Comparison of ENCODE assay signal across 1 cellular context in the genomic region with DNA sequence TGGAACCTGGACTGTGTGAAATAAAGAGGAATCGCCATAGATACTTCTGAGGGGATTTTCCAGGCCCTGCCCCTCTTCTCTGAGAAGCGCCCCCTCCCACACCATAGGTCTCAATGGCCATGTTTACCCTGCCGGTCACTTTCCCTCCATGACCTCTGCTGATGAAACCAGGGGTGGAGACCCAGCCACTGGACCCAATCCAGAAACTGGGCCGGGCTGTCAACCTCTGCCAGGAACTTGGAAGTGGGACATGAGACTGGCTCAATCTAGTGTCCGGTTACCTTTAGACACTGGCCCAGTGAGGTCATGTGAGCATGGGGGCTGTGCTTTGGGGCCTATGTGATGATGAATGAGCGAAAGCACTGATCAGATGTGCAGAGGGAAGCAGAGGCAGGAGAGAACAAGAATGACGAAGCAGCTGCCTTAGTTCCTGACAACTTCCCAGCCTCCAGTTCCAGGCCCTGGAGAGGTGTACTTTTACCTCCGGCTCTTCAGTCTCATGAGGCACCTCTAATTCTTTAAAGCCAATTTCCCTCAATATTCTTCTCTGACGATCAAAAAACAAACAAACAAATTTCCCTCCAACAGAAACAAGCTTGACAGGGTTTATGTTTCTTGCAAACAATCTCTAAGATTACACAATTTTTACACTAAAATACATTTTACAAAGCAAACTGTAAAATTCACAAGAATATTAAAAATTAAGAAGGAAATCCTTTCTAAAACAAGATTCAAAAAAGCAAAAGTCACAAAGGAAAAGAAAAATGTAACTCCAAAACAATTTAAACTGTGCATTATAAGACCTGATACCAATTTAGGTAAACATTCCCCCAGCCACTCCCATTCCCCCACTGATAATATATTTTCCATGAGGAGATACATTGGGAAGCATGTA.
TF ChIP-seq lines count a peak whose summit lies in the region.

No MANE protein-coding gene starts in this region.

TF ChIP-seq in K562, 482 proteins besides CTCF, POLR2A, EP300 and RAD21 (continued from another document and continues in another):
- TF ChIP-seq, protein P1, sequence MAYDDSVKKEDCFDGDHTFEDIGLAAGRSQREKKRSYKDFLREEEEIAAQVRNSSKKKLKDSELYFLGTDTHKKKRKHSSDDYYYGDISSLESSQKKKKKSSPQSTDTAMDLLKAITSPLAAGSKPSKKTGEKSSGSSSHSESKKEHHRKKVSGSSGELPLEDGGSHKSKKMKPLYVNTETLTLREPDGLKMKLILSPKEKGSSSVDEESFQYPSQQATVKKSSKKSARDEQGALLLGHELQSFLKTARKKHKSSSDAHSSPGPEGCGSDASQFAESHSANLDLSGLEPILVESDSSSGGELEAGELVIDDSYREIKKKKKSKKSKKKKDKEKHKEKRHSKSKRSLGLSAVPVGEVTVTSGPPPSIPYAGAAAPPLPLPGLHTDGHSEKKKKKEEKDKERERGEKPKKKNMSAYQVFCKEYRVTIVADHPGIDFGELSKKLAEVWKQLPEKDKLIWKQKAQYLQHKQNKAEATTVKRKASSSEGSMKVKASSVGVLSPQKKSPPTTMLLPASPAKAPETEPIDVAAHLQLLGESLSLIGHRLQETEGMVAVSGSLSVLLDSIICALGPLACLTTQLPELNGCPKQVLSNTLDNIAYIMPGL (CRISPR knock-in tag; IDR thresholded peaks at IDR 0.05): no peak
- TF ChIP-seq CHAMP1 (IDR thresholded peaks at IDR 0.05) (no peak), ZNF395 (CRISPR knock-in tag; IDR thresholded peaks at IDR 0.05) (peak; percentile 82; the same call in 1 of the 2 replicates), SMAD3 (CRISPR knock-in tag; conservative IDR thresholded peaks at IDR 0.05) (no peak), ZNF695 (CRISPR knock-in tag; IDR thresholded peaks at IDR 0.05) (no peak), GTF2E2 (tag; IDR thresholded peaks at IDR 0.05) (0 out of 2 replicates have a peak, but pooled peaks have one; percentile 55), ZC3H4 (CRISPR knock-in tag; IDR thresholded peaks at IDR 0.05; ENCODE audit: borderline replicate concordance) (no peak), NFRKB (IDR thresholded peaks at IDR 0.05; ENCODE audit: low read depth) (no peak), ATF3 (IDR thresholded peaks at IDR 0.05) (peak; percentile 95), ATF3 (CRISPR knock-in tag; conservative IDR thresholded peaks at IDR 0.05) (0 out of 2 replicates have a peak, but pooled peaks have one; percentile 46), NR2C2 (CRISPR knock-in tag; IDR thresholded peaks at IDR 0.05) (no peak), NR2C2 (tag; IDR thresholded peaks at IDR 0.05) (peak; percentile 93), CREB5 (CRISPR knock-in tag; IDR thresholded peaks at IDR 0.05) (no peak), STAG1 (CRISPR knock-in tag; IDR thresholded peaks at IDR 0.05; ENCODE audit: borderline replicate concordance) (no peak), KLF6 (CRISPR knock-in tag; IDR thresholded peaks at IDR 0.05; ENCODE audit: borderline replicate concordance) (no peak), TEAD2 (tag; IDR thresholded peaks at IDR 0.05) (no peak), STAT6 (CRISPR knock-in tag; IDR thresholded peaks at IDR 0.05) (no peak), RBM39 (optimal IDR thresholded peaks at IDR 0.05; ENCODE audit: low read depth, low read length) (no peak), ZNF384 (IDR thresholded peaks at IDR 0.05; ENCODE audit: low read depth, low read length) (no peak), NR4A1 (CRISPR knock-in tag; IDR thresholded peaks at IDR 0.05) (no peak), NR4A1 (tag; IDR thresholded peaks at IDR 0.05) (peak; percentile 59; the same call in 1 of the 2 replicates), SRSF9 (IDR thresholded peaks at IDR 0.05; ENCODE audit: borderline replicate concordance, low read depth, low read length) (no peak), ZNF584 (CRISPR knock-in tag; IDR thresholded peaks at IDR 0.05; ENCODE audit: low read depth) (no peak; the same call in none of the 2 replicates), PHB2 (IDR thresholded peaks at IDR 0.05; ENCODE audit: low read depth) (no peak), NR3C1 (CRISPR knock-in tag; IDR thresholded peaks at IDR 0.05) (no peak), TEAD4 (IDR thresholded peaks at IDR 0.05; ENCODE audit: low read length) (no peak), TEAD4 (CRISPR knock-in tag; IDR thresholded peaks at IDR 0.05; ENCODE audit: borderline replicate concordance) (no peak), ZNF76 (CRISPR knock-in tag; IDR thresholded peaks at IDR 0.05; ENCODE audit: borderline replicate concordance) (no peak), ELK3 (CRISPR knock-in tag; IDR thresholded peaks at IDR 0.05) (no peak), BACH1 (tag; IDR thresholded peaks at IDR 0.05) (no peak), ZEB2 (IDR thresholded peaks at IDR 0.05) (0 out of 2 replicates have a peak, but pooled peaks have one; percentile 41), CREBBP (IDR thresholded peaks at IDR 0.05; ENCODE audit: low read depth, low read length) (no peak), ZC3H8 (IDR thresholded peaks at IDR 0.05) (no peak)
- TF ChIP-seq, protein P2, sequence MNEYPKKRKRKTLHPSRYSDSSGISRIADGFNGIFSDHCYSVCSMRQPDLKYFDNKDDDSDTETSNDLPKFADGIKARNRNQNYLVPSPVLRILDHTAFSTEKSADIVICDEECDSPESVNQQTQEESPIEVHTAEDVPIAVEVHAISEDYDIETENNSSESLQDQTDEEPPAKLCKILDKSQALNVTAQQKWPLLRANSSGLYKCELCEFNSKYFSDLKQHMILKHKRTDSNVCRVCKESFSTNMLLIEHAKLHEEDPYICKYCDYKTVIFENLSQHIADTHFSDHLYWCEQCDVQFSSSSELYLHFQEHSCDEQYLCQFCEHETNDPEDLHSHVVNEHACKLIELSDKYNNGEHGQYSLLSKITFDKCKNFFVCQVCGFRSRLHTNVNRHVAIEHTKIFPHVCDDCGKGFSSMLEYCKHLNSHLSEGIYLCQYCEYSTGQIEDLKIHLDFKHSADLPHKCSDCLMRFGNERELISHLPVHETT (CRISPR knock-in tag; conservative IDR thresholded peaks at IDR 0.05 in 1 of 2, IDR thresholded peaks at IDR 0.05 in 1 of 2): 0 out of 4 replicates have a peak, but pooled peaks of 1 of the 2 experiments have one; percentile 49
- TF ChIP-seq, protein P3, sequence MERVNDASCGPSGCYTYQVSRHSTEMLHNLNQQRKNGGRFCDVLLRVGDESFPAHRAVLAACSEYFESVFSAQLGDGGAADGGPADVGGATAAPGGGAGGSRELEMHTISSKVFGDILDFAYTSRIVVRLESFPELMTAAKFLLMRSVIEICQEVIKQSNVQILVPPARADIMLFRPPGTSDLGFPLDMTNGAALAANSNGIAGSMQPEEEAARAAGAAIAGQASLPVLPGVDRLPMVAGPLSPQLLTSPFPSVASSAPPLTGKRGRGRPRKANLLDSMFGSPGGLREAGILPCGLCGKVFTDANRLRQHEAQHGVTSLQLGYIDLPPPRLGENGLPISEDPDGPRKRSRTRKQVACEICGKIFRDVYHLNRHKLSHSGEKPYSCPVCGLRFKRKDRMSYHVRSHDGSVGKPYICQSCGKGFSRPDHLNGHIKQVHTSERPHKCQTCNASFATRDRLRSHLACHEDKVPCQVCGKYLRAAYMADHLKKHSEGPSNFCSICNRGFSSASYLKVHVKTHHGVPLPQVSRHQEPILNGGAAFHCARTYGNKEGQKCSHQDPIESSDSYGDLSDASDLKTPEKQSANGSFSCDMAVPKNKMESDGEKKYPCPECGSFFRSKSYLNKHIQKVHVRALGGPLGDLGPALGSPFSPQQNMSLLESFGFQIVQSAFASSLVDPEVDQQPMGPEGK (CRISPR knock-in tag; IDR thresholded peaks at IDR 0.05; ENCODE audit: borderline replicate concordance): no peak
- TF ChIP-seq, protein P4, sequence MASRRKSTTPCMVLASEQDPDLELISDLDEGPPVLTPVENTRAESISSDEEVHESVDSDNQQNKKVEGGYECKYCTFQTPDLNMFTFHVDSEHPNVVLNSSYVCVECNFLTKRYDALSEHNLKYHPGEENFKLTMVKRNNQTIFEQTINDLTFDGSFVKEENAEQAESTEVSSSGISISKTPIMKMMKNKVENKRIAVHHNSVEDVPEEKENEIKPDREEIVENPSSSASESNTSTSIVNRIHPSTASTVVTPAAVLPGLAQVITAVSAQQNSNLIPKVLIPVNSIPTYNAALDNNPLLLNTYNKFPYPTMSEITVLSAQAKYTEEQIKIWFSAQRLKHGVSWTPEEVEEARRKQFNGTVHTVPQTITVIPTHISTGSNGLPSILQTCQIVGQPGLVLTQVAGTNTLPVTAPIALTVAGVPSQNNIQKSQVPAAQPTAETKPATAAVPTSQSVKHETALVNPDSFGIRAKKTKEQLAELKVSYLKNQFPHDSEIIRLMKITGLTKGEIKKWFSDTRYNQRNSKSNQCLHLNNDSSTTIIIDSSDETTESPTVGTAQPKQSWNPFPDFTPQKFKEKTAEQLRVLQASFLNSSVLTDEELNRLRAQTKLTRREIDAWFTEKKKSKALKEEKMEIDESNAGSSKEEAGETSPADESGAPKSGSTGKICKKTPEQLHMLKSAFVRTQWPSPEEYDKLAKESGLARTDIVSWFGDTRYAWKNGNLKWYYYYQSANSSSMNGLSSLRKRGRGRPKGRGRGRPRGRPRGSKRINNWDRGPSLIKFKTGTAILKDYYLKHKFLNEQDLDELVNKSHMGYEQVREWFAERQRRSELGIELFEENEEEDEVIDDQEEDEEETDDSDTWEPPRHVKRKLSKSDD (conservative IDR thresholded peaks at IDR 0.05; ENCODE audit: low read length): 0 out of 2 replicates have a peak, but pooled peaks have one; percentile 71
